In genomic region chr3:10788451-10788850, GRCh38 we compare ENCODE assay signal across 22 cellular contexts. TPM values are rescaled to one million over a fixed set of nuclear protein-coding genes. Genes with fewer than 3 reads are reported as not detected.
DNase-seq lines count a peak whose midpoint lies in the region; ATAC-seq and TF ChIP-seq lines count a peak whose summit lies in the region.
"Had no signal": no experiment of that assay in that cellular context is flagged by ENCODE, and none has a peak within 500 bp of the region (broad histone marks: within the 10 kb centered on the region; RNA-seq: fewer than 3 reads in every experiment).

No MANE protein-coding gene starts in this region.

- TF ChIP-seq POLR2A in HCT116 (IDR thresholded peaks at IDR 0.05; ENCODE audit: borderline replicate concordance, extremely low read depth, insufficient read depth, insufficient read length) = no peak

- H3K14ac ChIP-seq in trophoblast cell (ENCODE audit: low read length) (no peak overlapping the region), mesenchymal stem cell (ENCODE audit: low read length in 2 of 2) (no peak overlapping the region)

- H4K91ac ChIP-seq in trophoblast cell (ENCODE audit: low read depth, low read length) (no peak overlapping the region), mesenchymal stem cell (ENCODE audit: low read length) (no peak overlapping the region)

- no peaks in the 10 kb centered on the region for H4K20me1 ChIP-seq in mammary epithelial cell (ENCODE audit: insufficient read depth, low read length)
- no peaks in the 10 kb centered on the region for H4K20me1 ChIP-seq in HCT116 (ENCODE audit: insufficient read depth)
- H4K20me1 ChIP-seq: BLaER1 had no signal

- no peaks in the 10 kb centered on the region for H3K4me1 Mint-ChIP-seq in MCF 10A (ENCODE audit: insufficient read depth, unreplicated experiment)

- BruUV-seq in mammary epithelial cell (replicated peaks; lab: Mats Ljungman, UMichigan) (no TSS peak), MCF 10A (replicated peaks; lab: Mats Ljungman, UMichigan) (no TSS peak), HCT116 (replicated peaks; lab: Mats Ljungman, UMichigan) (no TSS peak)

- H3K36me3 ChIP-seq in mammary epithelial cell (ENCODE audit: insufficient read depth, low read length) (no peaks in the 10 kb centered on the region), HCT116 (ENCODE audit: control insufficient read depth in 1 of 2, insufficient read depth in 2 of 2, low read length in 2 of 2) (no peaks in the 10 kb centered on the region), RWPE2 (ENCODE audit: low read depth) (no peaks in the 10 kb centered on the region), trophoblast cell (ENCODE audit: control insufficient read depth in 1 of 2, insufficient read depth in 2 of 2, low read length in 2 of 2) (no peaks in the 10 kb centered on the region), mesenchymal stem cell (ENCODE audit: control insufficient read depth in 1 of 2, insufficient read depth in 2 of 2, low read depth in 1 of 2, low read length in 2 of 2) (no peaks in the 10 kb centered on the region)
- H3K36me3 ChIP-seq: BE2C, BLaER1 had no signal

- ATAC-seq in HCT116 (no peak), RWPE2 (ENCODE audit: low read depth) (0 out of 3 replicates have a peak, but pooled peaks have one; percentile 19)
- ATAC-seq: CD8-positive, alpha-beta T cell; GM12878 had no signal

- CTCF ChIA-PET in mammary epithelial cell (lab: Charles Lee; ENCODE audit: low non-redundant PET) = no interaction called here
- CTCF ChIA-PET in MCF 10A (lab: Yijun Ruan, JAX) = interaction anchor here (0.7 kb wide), 1 partner anchor 21 kb away, joined by 3 read pairs; no protein-coding TSS in a partner anchor
- CTCF ChIA-PET in HCT116 (lab: Charles Lee) = no interaction called here
- CTCF ChIA-PET in GM10248 (lab: Yijun Ruan, JAX) = interaction anchor here (0.9 to 1.6 kb wide), 2 partner anchors 19 to 255 kb away, joined by 3 to 4 read pairs; no protein-coding TSS in a partner anchor

- RAD21 ChIA-PET in HCT116 (lab: Charles Lee; ENCODE audit: low non-redundant PET in 1 of 2, low total read pairs in 2 of 2, uncharacterized antibody in 2 of 2, unreplicated experiment in 2 of 2) = no interaction called here

- H3K9me3 ChIP-seq in mammary epithelial cell (replicated peaks; ENCODE audit: insufficient read depth, low read length) = no peaks in the 10 kb centered on the region
- no peaks in the 10 kb centered on the region for H3K9me3 ChIP-seq in HCT116 (ENCODE audit: control insufficient read depth in 1 of 2, insufficient read depth in 1 of 2, low read depth in 1 of 2, low read length in 2 of 2)
- H3K9me3 ChIP-seq in RWPE2 (ENCODE audit: severe bottlenecking) = no peaks in the 10 kb centered on the region
- no peaks in the 10 kb centered on the region for H3K9me3 ChIP-seq in trophoblast cell (ENCODE audit: insufficient read depth, low read depth, low read length)
- H3K9me3 ChIP-seq in mesenchymal stem cell (ENCODE audit: control insufficient read depth, low read length) = no peaks in the 10 kb centered on the region
- H3K9me3 ChIP-seq: BE2C, BLaER1, Caco-2 had no signal

- TF ChIP-seq CTCF in mammary epithelial cell (conservative IDR thresholded peaks at IDR 0.05 in 1 of 2, IDR thresholded peaks at IDR 0.05 in 1 of 2; ENCODE audit: extremely low read depth in 1 of 2, insufficient read depth in 1 of 2, low read depth in 1 of 2, low read length in 2 of 2) (no peak), MCF 10A (IDR thresholded peaks at IDR 0.05; ENCODE audit: unreplicated experiment) (no peak), HCT116 (IDR thresholded peaks at IDR 0.05 in 2 of 3, conservative IDR thresholded peaks at IDR 0.05 in 1 of 3; ENCODE audit: borderline replicate concordance in 1 of 3, insufficient read depth in 1 of 3, low read depth in 2 of 3, low read length in 2 of 3) (no peak), RWPE2 (IDR thresholded peaks at IDR 0.05; ENCODE audit: poor library complexity, severe bottlenecking) (no peak), GM10248 (IDR thresholded peaks at IDR 0.05; ENCODE audit: control extremely low read depth, extremely low read depth, low read depth, missing control alignments) (no peak)

- H3K4ac ChIP-seq in trophoblast cell (ENCODE audit: low read depth, low read length) (no peak overlapping the region), mesenchymal stem cell (ENCODE audit: low read depth in 1 of 2, low read length in 2 of 2) (no peak overlapping the region)

- intact Hi-C loops in mammary epithelial cell (cut with micrococcal nuclease) = no loop called here
- intact Hi-C loops in MCF 10A (cut with micrococcal nuclease) = no loop called here
- intact Hi-C loops in HCT116 (cut with micrococcal nuclease) = no loop called here

- DNase-seq in mammary epithelial cell = peak; percentile 47
- DNase-seq in MCF 10A (ENCODE audit: unreplicated experiment) = no peak
- DNase-seq in HCT116 (ENCODE audit: low read depth, low spot score) = no peak
- no peak for DNase-seq in RWPE2 (ENCODE audit: low spot score)
- peak; percentile 67 to 82 for DNase-seq in trophoblast cell
- no peak for DNase-seq in GM10248 (ENCODE audit: extremely low spot score)
- no peak for DNase-seq in hypothalamus (lab: John Stamatoyannopoulos, UW)
- no peak for DNase-seq in mesenchymal stem cell
- DNase-seq: 8988T; ACHN; BE2C; C1 segment of cervical spinal cord; Caco-2; Calu3; CD4-positive, alpha-beta T cell; CD8-positive, alpha-beta T cell; DMS79 treated with DMSO at 0.1 percent for 48 hours; GF-D8 had no signal

- no peak overlapping the region for H4K12ac ChIP-seq in trophoblast cell (ENCODE audit: low read depth, low read length)

- H3K79me2 ChIP-seq in mammary epithelial cell (ENCODE audit: insufficient read depth, low read length) (no peaks in the 10 kb centered on the region), HCT116 (ENCODE audit: insufficient read depth, low read length) (no peaks in the 10 kb centered on the region), trophoblast cell (ENCODE audit: control insufficient read depth, insufficient read depth, low read length, poor library complexity) (no peaks in the 10 kb centered on the region)

- H3K23ac ChIP-seq in trophoblast cell (ENCODE audit: low read length) (no peak overlapping the region), mesenchymal stem cell (ENCODE audit: low read length in 2 of 2) (no peak overlapping the region)

- H3K27ac ChIP-seq in mammary epithelial cell (ENCODE audit: insufficient read depth, low read depth, low read length) = no peak overlapping the region
- H3K27ac ChIP-seq in HCT116 (ENCODE audit: low read depth, low read length) = no peak overlapping the region
- H3K27ac ChIP-seq in RWPE2 (ENCODE audit: poor library complexity, severe bottlenecking) = no peak overlapping the region
- H3K27ac ChIP-seq in trophoblast cell (ENCODE audit: low read depth, low read length) = no peak overlapping the region
- H3K27ac ChIP-seq in mesenchymal stem cell (ENCODE audit: low read length, poor library complexity, severe bottlenecking) = no peak overlapping the region
- H3K27ac ChIP-seq: BLaER1 had no signal

- no peak overlapping the region for H3K4me3 ChIP-seq in mammary epithelial cell (replicated peaks in 1 of 3; ENCODE audit: insufficient read depth in 1 of 3, low read depth in 2 of 3, low read length in 3 of 3)
- H3K4me3 ChIP-seq in HCT116 (replicated peaks in 1 of 2; ENCODE audit: low read depth in 1 of 2, low read length in 2 of 2) = no peak overlapping the region
- no peak overlapping the region for H3K4me3 ChIP-seq in RWPE2 (ENCODE audit: severe bottlenecking)
- H3K4me3 ChIP-seq in trophoblast cell (ENCODE audit: low read depth, low read length) = no peak overlapping the region
- no peak overlapping the region for H3K4me3 ChIP-seq in mesenchymal stem cell (ENCODE audit: insufficient read depth in 1 of 2, low read depth in 1 of 2, low read length in 2 of 2)
- H3K4me3 ChIP-seq: BLaER1, GM12878 had no signal

- 10% methylated on average over 1 of the region's 1 CpG for WGBS in mammary epithelial cell (ENCODE audit: low coverage, missing lambda C conversion rate)
- WGBS in trophoblast cell (ENCODE audit: extremely low coverage, insufficient coverage, insufficient read length) = no CpG with 5 or more reads among the region's 1 CpG
- WGBS in mesenchymal stem cell = no CpG with 5 or more reads among the region's 1 CpG

- H3K9ac ChIP-seq in mammary epithelial cell (ENCODE audit: insufficient read depth, low read length) = no peak overlapping the region
- no peak overlapping the region for H3K9ac ChIP-seq in HCT116 (ENCODE audit: low read length)
- no peak overlapping the region for H3K9ac ChIP-seq in trophoblast cell (ENCODE audit: low read length)
- no peak overlapping the region for H3K9ac ChIP-seq in mesenchymal stem cell (ENCODE audit: low read length)
- H3K9ac ChIP-seq: BLaER1 had no signal

- no peaks in the 10 kb centered on the region for H3K4me1 ChIP-seq in mammary epithelial cell (ENCODE audit: insufficient read depth, low read length)
- H3K4me1 ChIP-seq in HCT116 (ENCODE audit: control insufficient read depth in 1 of 2, insufficient read depth in 2 of 2, low read length in 2 of 2) = no peaks in the 10 kb centered on the region
- H3K4me1 ChIP-seq in RWPE2 (ENCODE audit: insufficient read depth, poor library complexity, severe bottlenecking) = no peaks in the 10 kb centered on the region
- H3K4me1 ChIP-seq in trophoblast cell (ENCODE audit: control insufficient read depth in 1 of 2, insufficient read depth in 2 of 2, low read length in 2 of 2) = no peaks in the 10 kb centered on the region
- H3K4me1 ChIP-seq in mesenchymal stem cell (ENCODE audit: control insufficient read depth, insufficient read depth, low read depth, low read length) = no peaks in the 10 kb centered on the region
- H3K4me1 ChIP-seq: BE2C, Caco-2 had no signal

- H3K79me1 ChIP-seq in trophoblast cell (ENCODE audit: low read length) (no peaks in the 10 kb centered on the region), mesenchymal stem cell (replicated peaks; ENCODE audit: low read length, poor library complexity, severe bottlenecking) (no peaks in the 10 kb centered on the region)

- H3K4me2 ChIP-seq in mammary epithelial cell (ENCODE audit: insufficient read depth, low read depth, low read length) (no peak overlapping the region), HCT116 (ENCODE audit: low read length) (no peak overlapping the region), trophoblast cell (ENCODE audit: low read length) (no peak overlapping the region), mesenchymal stem cell (ENCODE audit: low read length, poor library complexity, severe bottlenecking) (no peak overlapping the region)
- H3K4me2 ChIP-seq: BLaER1 had no signal

- H2AFZ ChIP-seq in mammary epithelial cell (ENCODE audit: low read depth, low read length) = no peak overlapping the region
- no peak overlapping the region for H2AFZ ChIP-seq in HCT116 (ENCODE audit: low read depth, low read length, poor library complexity, severe bottlenecking)
- H2AFZ ChIP-seq in trophoblast cell (ENCODE audit: insufficient read depth, low read length, poor library complexity) = no peak overlapping the region
- H2AFZ ChIP-seq in mesenchymal stem cell (ENCODE audit: low read depth, low read length) = no peak overlapping the region

- H3K4me3 Mint-ChIP-seq in MCF 10A (ENCODE audit: unreplicated experiment) = no peak overlapping the region
- H3K4me3 Mint-ChIP-seq: CD4-positive, alpha-beta T cell; CD8-positive, alpha-beta T cell had no signal

- H3K36me3 Mint-ChIP-seq in MCF 10A (ENCODE audit: insufficient read depth, unreplicated experiment) = no peaks in the 10 kb centered on the region
- H3K36me3 Mint-ChIP-seq: CD8-positive, alpha-beta T cell had no signal

- H2BK12ac ChIP-seq in trophoblast cell (ENCODE audit: low read length) (no peak overlapping the region), mesenchymal stem cell (ENCODE audit: low read length in 2 of 2) (no peak overlapping the region)

- H2AK5ac ChIP-seq in trophoblast cell (ENCODE audit: low read length) (no peak overlapping the region), mesenchymal stem cell (ENCODE audit: low read length, severe bottlenecking) (no peak overlapping the region)

- H2BK120ac ChIP-seq in trophoblast cell (ENCODE audit: insufficient read depth, low read length, poor library complexity) (no peak overlapping the region), mesenchymal stem cell (ENCODE audit: low read depth, low read length) (no peak overlapping the region)

- H3K27me3 Mint-ChIP-seq in MCF 10A (ENCODE audit: insufficient read depth, unreplicated experiment) = peaks cover 62% of the 10 kb centered on the region

- H2BK15ac ChIP-seq in mesenchymal stem cell (ENCODE audit: low read depth, poor library complexity, severe bottlenecking) = no peak overlapping the region

- H2BK5ac ChIP-seq in trophoblast cell (ENCODE audit: low read depth, low read length, poor library complexity) (no peak overlapping the region), mesenchymal stem cell (ENCODE audit: low read depth, low read length, poor library complexity, severe bottlenecking) (no peak overlapping the region)

- in situ Hi-C loops in mammary epithelial cell (cut with MboI; ENCODE audit: low sequenced_read_pairs in 2 of 2) = no loop called here

- POLR2A ChIA-PET in MCF 10A (lab: Yijun Ruan, JAX) (interaction anchor here (1.0 kb wide), 1 partner anchor 60 kb away, joined by 3 read pairs; no protein-coding TSS in a partner anchor), HCT116 (lab: Charles Lee) (no interaction called here), GM10248 (lab: Yijun Ruan, JAX) (no interaction called here)

- no peaks in the 10 kb centered on the region for H3K9me3 Mint-ChIP-seq in MCF 10A (ENCODE audit: unreplicated experiment)
- H3K9me3 Mint-ChIP-seq: CD4-positive, alpha-beta T cell; CD8-positive, alpha-beta T cell had no signal

- TF ChIP-seq RAD21 in HCT116 (IDR thresholded peaks at IDR 0.05; ENCODE audit: low read depth) = no peak

- no peaks in the 10 kb centered on the region for H3K9me2 ChIP-seq in HCT116 (ENCODE audit: insufficient read depth)

- dilution Hi-C loops in mammary epithelial cell (cut with HindIII; ENCODE audit: low sequenced_read_pairs) = no loop called here

- H4K8ac ChIP-seq in trophoblast cell (ENCODE audit: low read depth, low read length) (no peak overlapping the region), mesenchymal stem cell (ENCODE audit: low read length) (no peak overlapping the region)

- H3K27ac Mint-ChIP-seq in MCF 10A (ENCODE audit: low read depth, unreplicated experiment) = no peak overlapping the region
- H3K27ac Mint-ChIP-seq: CD4-positive, alpha-beta T cell; CD8-positive, alpha-beta T cell had no signal

- H3K27me3 ChIP-seq in mammary epithelial cell (ENCODE audit: insufficient read depth, low read length) (no peaks in the 10 kb centered on the region), HCT116 (ENCODE audit: insufficient read depth, low read length) (peaks cover 60% of the 10 kb centered on the region), RWPE2 (ENCODE audit: insufficient read depth, poor library complexity, severe bottlenecking) (no peaks in the 10 kb centered on the region), trophoblast cell (ENCODE audit: insufficient read depth, low read length) (no peaks in the 10 kb centered on the region), mesenchymal stem cell (ENCODE audit: control insufficient read depth in 1 of 2, insufficient read depth in 1 of 2, low read length in 2 of 2) (peaks cover 0 to 33% of the 10 kb centered on the region in 2 experiments)
- H3K27me3 ChIP-seq: BE2C, BLaER1 had no signal

- H3K18ac ChIP-seq in trophoblast cell (ENCODE audit: low read length) = no peak overlapping the region
- no peak overlapping the region for H3K18ac ChIP-seq in mesenchymal stem cell (ENCODE audit: low read depth in 1 of 2, low read length in 2 of 2)

RNA-seq across cellular contexts. Expression of gene SLC6A11, which starts 27.6 kb away (rescaled TPM):
- total RNA-seq in mammary epithelial cell (1 to 10 TPM; 2.5 to 7.8 TPM), MCF 10A (2022) (1.4 and 1.5 TPM in 2 replicates), HCT116 (2021; ENCODE audit: unreplicated experiment) (not detected)
- polyA plus RNA-seq in mammary epithelial cell = 10.7 TPM
- 19.1 TPM for polyA minus RNA-seq in mammary epithelial cell
- polyA plus RNA-seq in HCT116 (2012) = not detected in 2 replicates
- 0.01 and 0.03 TPM in 2 replicates for polyA plus RNA-seq in trophoblast cell (2013)
- not detected for polyA plus RNA-seq in mesenchymal stem cell (2013, experiment 1 of 2)
- polyA plus RNA-seq in mesenchymal stem cell (2013, experiment 2 of 2) = not detected
- total RNA-seq: A673; Caco-2; Calu3; CD4-positive, alpha-beta T cell; CD8-positive, alpha-beta T cell; GM12878 had no signal
- polyA plus RNA-seq: AG04450, GM12878 had no signal

Comparison
In these comparisons a context has a peak if more than half of its experiments do, and no peak if none do; other contexts are left out.
1. DNase-seq: peak in mammary epithelial cell (single experiment) and trophoblast cell (2 of 2); none in MCF 10A (single experiment), HCT116 (single experiment), RWPE2 (single experiment), GM10248 (single experiment), hypothalamus (0 of 51) and mesenchymal stem cell (single experiment).
2. CTCF ChIA-PET loops: an anchor here in MCF 10A (0.7 kb wide) and GM10248 (0.9 to 1.6 kb wide); none called in mammary epithelial cell and HCT116.